Comparison of ENCODE assay signal across 29 cellular contexts in the genomic region with DNA sequence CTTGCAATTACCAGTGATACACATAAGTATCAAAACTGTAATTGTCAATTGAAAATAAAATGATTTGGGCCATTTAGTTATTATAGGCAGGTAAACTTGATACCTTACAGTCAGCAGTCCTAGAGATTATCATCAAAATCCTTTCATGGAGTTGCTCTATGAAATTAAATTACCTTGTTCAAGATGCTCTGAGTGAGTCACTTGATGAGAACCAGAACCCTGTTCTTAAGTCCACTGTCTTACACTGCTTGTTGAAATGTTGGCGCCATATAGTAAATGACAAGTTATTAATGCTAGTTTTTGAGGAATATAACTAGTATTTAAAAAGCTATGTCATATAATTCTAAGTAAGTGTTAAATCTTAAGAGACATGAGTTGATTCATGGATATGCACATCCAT.
"Had no signal": no experiment of that assay in that cellular context is flagged by ENCODE, and none has a peak within 500 bp of the region (broad histone marks: within the 10 kb centered on the region; RNA-seq: fewer than 3 reads in every experiment).

No MANE protein-coding gene starts in this region.

- DNase-seq: activated B cell treated with CpG ODN at 0.5 μM for 24 hours; activated CD4-positive, alpha-beta T cell treated with anti-CD3 and anti-CD28 coated beads for 48 hours; activated CD4-positive, alpha-beta T cell treated with anti-CD3 and anti-CD28 coated beads, Interleukin-2, amount 50 U/mL, for 1 hour; activated CD4-positive, alpha-beta T cell treated with anti-CD3 and anti-CD28 coated beads, Interleukin-2, amount 50 U/mL, for 48 hours; activated CD8-positive, alpha-beta memory T cell treated with anti-CD3 and anti-CD28 coated beads for 24 hours; activated CD8-positive, alpha-beta T cell treated with anti-CD3 and anti-CD28 coated beads for 36 hours; activated effector memory CD4-positive, alpha-beta T cell treated with Interleukin-2 at 50 U/mL for 16 hours; activated gamma-delta T cell treated with Interleukin-2 at 50 U/mL for 16 hours; activated naive CD4-positive, alpha-beta T cell treated with anti-CD3 and anti-CD28 coated beads, Interleukin-2, amount 50 U/mL, for 16 hours; activated naive CD4-positive, alpha-beta T cell treated with Interleukin-2 at 50 U/mL for 16 hours; activated T-cell treated with anti-CD3 and anti-CD28 coated beads, Interleukin-2, amount 50 U/mL, for 4 hours; amygdala; aorta; body of pancreas; caudate nucleus; cortex of kidney; dermis blood vessel endothelial cell; effector CD8-positive, alpha-beta T cell; esophagus squamous epithelium; foreskin keratinocyte; gastrocnemius medialis; glutamatergic neuron; heart left ventricle; T-helper 17 cell; T1000; WERI-Rb-1 had no signal

- H3K27ac ChIP-seq: body of pancreas, epithelial cell of prostate, esophagus squamous epithelium, foreskin keratinocyte, gastrocnemius medialis, heart left ventricle, WERI-Rb-1 had no signal

- ATAC-seq: activated CD4-positive, CD25-positive, alpha-beta regulatory T cell treated with anti-CD3 and anti-CD28 coated beads, Interleukin-2, amount 50 U/mL, for 24 hours; activated CD8-positive, alpha-beta T cell treated with anti-CD3 and anti-CD28 coated beads for 36 hours; activated T-cell treated with anti-CD3 and anti-CD28 coated beads, Interleukin-2, amount 50 U/mL, for 4 hours; activated T-helper 17 cell treated with anti-CD3 and anti-CD28 coated beads, Interleukin-2, amount 50 U/mL, for 72 hours; body of pancreas; foreskin keratinocyte; gastrocnemius medialis; heart left ventricle; T-helper 17 cell had no signal

- H3K4me3 ChIP-seq: body of pancreas, esophagus squamous epithelium, gastrocnemius medialis, heart left ventricle had no signal
